Comparison of ENCODE assay signal across 12 cellular contexts in the genomic region with DNA sequence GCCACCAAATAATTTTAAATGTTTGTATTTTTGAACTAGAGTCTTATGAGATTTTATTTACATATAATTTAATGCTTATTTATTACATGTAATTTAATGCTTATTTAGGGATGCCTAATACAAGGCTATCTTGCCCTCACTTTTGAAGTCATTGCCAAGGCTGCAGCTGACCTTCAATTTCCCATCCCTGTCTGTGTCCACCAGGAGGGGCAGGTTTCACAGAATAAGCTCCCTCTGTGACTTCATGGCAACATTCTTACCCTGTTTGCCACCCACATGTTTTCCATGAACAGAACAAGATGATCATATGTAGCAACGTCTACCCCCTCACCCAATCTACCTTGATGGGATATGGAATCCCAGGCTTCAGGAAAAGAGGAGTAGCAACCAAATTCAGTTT. TPM values are rescaled to one million over a fixed set of nuclear protein-coding genes. Genes with fewer than 3 reads are reported as not detected.
DNase-seq lines count a peak whose midpoint lies in the region; ATAC-seq, FAIRE-seq and TF ChIP-seq lines count a peak whose summit lies in the region.
"Had no signal": no experiment of that assay in that cellular context is flagged by ENCODE, and none has a peak within 500 bp of the region (broad histone marks: within the 10 kb centered on the region; RNA-seq: fewer than 3 reads in every experiment).

No MANE protein-coding gene starts in this region.

- TF ChIP-seq CTCF in D721Med (IDR thresholded peaks at IDR 0.05; ENCODE audit: insufficient read depth, missing control alignments), result no peak
- TF ChIP-seq CTCF in brain microvascular endothelial cell (IDR thresholded peaks at IDR 0.05; ENCODE audit: low read depth, low read length, missing control alignments), result peak; percentile 63
- peak; percentile 48 for TF ChIP-seq CTCF in HepG2 (CRISPR knock-in tag; IDR thresholded peaks at IDR 0.05)
- no peak for TF ChIP-seq CTCF in gastrocnemius medialis (IDR thresholded peaks at IDR 0.05 in 4 of 5, conservative IDR thresholded peaks at IDR 0.05 in 1 of 5)
- no peak for TF ChIP-seq CTCF in lower lobe of right lung (IDR thresholded peaks at IDR 0.05)

- TF ChIP-seq EP300 in HepG2 (IDR thresholded peaks at IDR 0.05; ENCODE audit: low read depth in 2 of 2, low read length in 2 of 2), result no peak
- TF ChIP-seq EP300 in HepG2 (CRISPR knock-in tag; IDR thresholded peaks at IDR 0.05; ENCODE audit: borderline replicate concordance), result no peak

- H3K9ac ChIP-seq in HepG2 (ENCODE audit: insufficient read depth, low read depth, low read length), result no peak overlapping the region

- no peak for TF ChIP-seq RAD21 in HepG2 (CRISPR knock-in tag; IDR thresholded peaks at IDR 0.05)

- no peak for DNase-seq in D721Med (ENCODE audit: insufficient read length, low spot score)
- peak; percentile 10 for DNase-seq in KBM-7
- peak; percentile 6 for DNase-seq in brain microvascular endothelial cell
- DNase-seq in HepG2 (ENCODE audit: low spot score), result peak; percentile 31
- no peak for DNase-seq in NCI-H2107 treated with DMSO at 0.1 percent for 48 hours (lab: John Stamatoyannopoulos, UW; ENCODE audit: unreplicated experiment)
- DNase-seq in NCI-H345 (lab: John Stamatoyannopoulos, UW), result no peak
- DNase-seq in gastrocnemius medialis, result no peak
- DNase-seq in lower lobe of right lung, result no peak
- DNase-seq: DMS153, dorsolateral prefrontal cortex, OCI-M1 had no signal

- peaks cover 14% of the 10 kb centered on the region for H3K4me1 ChIP-seq in HepG2 (ENCODE audit: insufficient read depth, low read length)
- no peaks in the 10 kb centered on the region for H3K4me1 ChIP-seq in gastrocnemius medialis
- H3K4me1 ChIP-seq in lower lobe of right lung, result no peaks in the 10 kb centered on the region

- BruUV-seq in HepG2 (replicated peaks; lab: Mats Ljungman, UMichigan), result no TSS peak

- ATAC-seq in HepG2, result peak; percentile 56
- no peak for ATAC-seq in gastrocnemius medialis
- ATAC-seq in lower lobe of right lung, result no peak

- no peaks in the 10 kb centered on the region for H3K79me2 ChIP-seq in HepG2 (ENCODE audit: insufficient read depth, low read length)
- H3K79me2 ChIP-seq: hepatocyte had no signal

- intact Hi-C loops in HepG2 (cut with micrococcal nuclease; ENCODE audit: unreplicated experiment) (loop anchor here (1.0 kb wide), 1 partner anchor 37 kb away; no protein-coding TSS in a partner anchor), gastrocnemius medialis (cut with DNase I; ENCODE audit: low total_unique reads) (no loop called here), lower lobe of right lung (cut with DNase I) (no loop called here)

- H4K20me1 ChIP-seq in HepG2 (ENCODE audit: insufficient read depth, low read length), result no peaks in the 10 kb centered on the region

- no peak overlapping the region for H3K4me2 ChIP-seq in HepG2 (ENCODE audit: low read depth, low read length)
- H3K4me2 ChIP-seq: hepatocyte had no signal

- no peaks in the 10 kb centered on the region for H3K36me3 ChIP-seq in brain microvascular endothelial cell (replicated peaks)
- peaks cover 15 to 53% of the 10 kb centered on the region in 2 experiments for H3K36me3 ChIP-seq in HepG2 (replicated peaks in 1 of 2; ENCODE audit: control insufficient read depth in 1 of 2, insufficient read depth in 2 of 2, low read length in 2 of 2)
- no peaks in the 10 kb centered on the region for H3K36me3 ChIP-seq in gastrocnemius medialis
- H3K36me3 ChIP-seq in lower lobe of right lung, result no peaks in the 10 kb centered on the region

- H3K9me3 ChIP-seq in HepG2 (ENCODE audit: low read length) (no peaks in the 10 kb centered on the region), gastrocnemius medialis (no peaks in the 10 kb centered on the region), lower lobe of right lung (no peaks in the 10 kb centered on the region)

- no peak overlapping the region for H2AFZ ChIP-seq in HepG2 (ENCODE audit: low read length)
- H2AFZ ChIP-seq: hepatocyte had no signal

- POLR2A ChIA-PET in HepG2 (lab: Yijun Ruan, JAX), result no interaction called here

- CTCF ChIA-PET in HepG2 (lab: Yijun Ruan, JAX; ENCODE audit: low intra/inter-chr PET ratio, low total read pairs), result interaction anchor here (1.5 kb wide), 1 partner anchor 37 kb away, joined by 8 read pairs; no protein-coding TSS in a partner anchor

- in situ Hi-C loops in KBM-7 (cut with MboI; ENCODE audit: low pct_unique_long_range_greater_than_20kb, low sequenced_read_pairs) (no loop called here), brain microvascular endothelial cell (cut with HindIII; ENCODE audit: low pct_ligation_motif_present, low sequenced_read_pairs) (no loop called here), HepG2 (cut with HindIII; ENCODE audit: extremely low pct_ligation_motif_present, low pct_unique_long_range_greater_than_20kb) (no loop called here), gastrocnemius medialis (cut with MboI; ENCODE audit: low sequenced_read_pairs in 4 of 4) (no loop called here)

- no peak for TF ChIP-seq POLR2A in HepG2 (IDR thresholded peaks at IDR 0.05; ENCODE audit: insufficient read depth in 1 of 2, low read depth in 2 of 2, low read length in 2 of 2)
- TF ChIP-seq POLR2A in gastrocnemius medialis (IDR thresholded peaks at IDR 0.05), result no peak

- H3K4me3 ChIP-seq in brain microvascular endothelial cell (ENCODE audit: low read depth, low read length), result no peak overlapping the region
- no peak overlapping the region for H3K4me3 ChIP-seq in HepG2 (replicated peaks in 1 of 3; ENCODE audit: insufficient read depth in 1 of 3, low read depth in 2 of 3, low read length in 3 of 3)
- H3K4me3 ChIP-seq in gastrocnemius medialis, result no peak overlapping the region
- H3K4me3 ChIP-seq in lower lobe of right lung, result no peak overlapping the region
- H3K4me3 ChIP-seq: dorsolateral prefrontal cortex, hepatocyte had no signal

- WGBS in HepG2 (ENCODE audit: low lambda C conversion rate), result 92% methylated on average over 1 of the region's 1 CpG

- H3K27me3 ChIP-seq in brain microvascular endothelial cell (replicated peaks) (no peaks in the 10 kb centered on the region), HepG2 (ENCODE audit: control insufficient read depth in 1 of 2, insufficient read depth in 2 of 2, low read length in 2 of 2) (no peaks in the 10 kb centered on the region), gastrocnemius medialis (no peaks in the 10 kb centered on the region), lower lobe of right lung (ENCODE audit: low read depth) (no peaks in the 10 kb centered on the region)
- H3K27me3 ChIP-seq: dorsolateral prefrontal cortex, hepatocyte had no signal

- peak; percentile 35 for FAIRE-seq in D721Med (lab: Jason Lieb, UNC)
- FAIRE-seq in HepG2 (lab: Jason Lieb, UNC), result no peak

- H3K27ac ChIP-seq in brain microvascular endothelial cell (no peak overlapping the region), HepG2 (ENCODE audit: extremely low read length, insufficient read depth, low read length) (no peak overlapping the region), gastrocnemius medialis (no peak overlapping the region), lower lobe of right lung (no peak overlapping the region)
- H3K27ac ChIP-seq: hepatocyte had no signal

RNA-seq across cellular contexts. Expression of gene C5, which starts 27.0 kb away (rescaled TPM):
- total RNA-seq in HepG2 (2016; rRNA removed; fragmentation: Illumina TruSeq; extraction: Trizol), result 29.8 and 57.6 TPM in 2 replicates
- total RNA-seq in HepG2 (2016; cell fraction: cytosol; rRNA removed; fragmentation: Illumina TruSeq; extraction: Trizol; ENCODE audit: low read depth), result 5.8 and 7.1 TPM in 2 replicates
- 28.2 and 56.6 TPM in 2 replicates for total RNA-seq in HepG2 (2016; cell fraction: insoluble cytoplasmic fraction; rRNA removed; fragmentation: Illumina TruSeq; extraction: Trizol)
- total RNA-seq in HepG2 (2016; cell fraction: membrane; rRNA removed; fragmentation: Illumina TruSeq; extraction: Trizol), result 5.7 and 8.3 TPM in 2 replicates
- 61.5 and 74.8 TPM in 2 replicates for total RNA-seq in HepG2 (2016; cell fraction: nucleus; rRNA removed; fragmentation: Illumina TruSeq; extraction: Trizol)
- polyA plus RNA-seq in HepG2 (2011; rRNA removed), result 192 and 242 TPM in 2 replicates
- 79.8 and 172 TPM in 2 replicates for polyA plus RNA-seq in HepG2 (2011; cell fraction: cytosol; rRNA removed)
- 116 and 151 TPM in 2 replicates for polyA plus RNA-seq in HepG2 (2011; cell fraction: nucleus; rRNA removed)
- polyA plus RNA-seq in HepG2 (2012), result 82.5 and 211 TPM in 2 replicates
- polyA plus RNA-seq in HepG2 (2016; cell fraction: cytosol; fragmentation: Illumina TruSeq; extraction: Trizol; ENCODE audit: low read depth), result 1.4 and 1.8 TPM in 2 replicates
- polyA plus RNA-seq in HepG2 (2016; cell fraction: insoluble cytoplasmic fraction; fragmentation: Illumina TruSeq; extraction: Trizol; ENCODE audit: low read depth), result 14.3 and 16.7 TPM in 2 replicates
- polyA plus RNA-seq in HepG2 (2016; cell fraction: membrane; fragmentation: Illumina TruSeq; extraction: Trizol; ENCODE audit: low read depth), result 2.3 and 2.7 TPM in 2 replicates
- 55.2 and 57.5 TPM in 2 replicates for polyA plus RNA-seq in HepG2 (2016; cell fraction: nucleus; fragmentation: Illumina TruSeq; extraction: Trizol; ENCODE audit: insufficient read depth, low read depth)
- 1.5 and 59.8 TPM in 2 replicates for polyA minus RNA-seq in HepG2 (2011; rRNA and poly(A)+ RNA removed; ENCODE audit: low replicate concordance)
- polyA minus RNA-seq in HepG2 (2011; cell fraction: cytosol; rRNA and poly(A)+ RNA removed), result 115 and 233 TPM in 2 replicates
- 307 and 447 TPM in 2 replicates for polyA minus RNA-seq in HepG2 (2011; cell fraction: nucleus; rRNA and poly(A)+ RNA removed)
- 1 to 10 TPM in 3 of 4 donors, under 1 TPM in 1; 0.22 to 3.9 (median 1.8) TPM for total RNA-seq in gastrocnemius medialis
- 22.1 TPM for total RNA-seq in lower lobe of right lung

RNA-seq across cellular contexts. Expression of gene CNTRL, which starts 51.7 kb away (rescaled TPM):
- total RNA-seq in HepG2 (2016; rRNA removed; fragmentation: Illumina TruSeq; extraction: Trizol) (11.8 and 14.4 TPM in 2 replicates), gastrocnemius medialis (1 to 10 TPM; 1.0 to 3.2 (median 1.6) TPM), lower lobe of right lung (26.3 TPM)
- 4.7 and 4.8 TPM in 2 replicates for total RNA-seq in HepG2 (2016; cell fraction: cytosol; rRNA removed; fragmentation: Illumina TruSeq; extraction: Trizol; ENCODE audit: low read depth)
- total RNA-seq in HepG2 (2016; cell fraction: insoluble cytoplasmic fraction; rRNA removed; fragmentation: Illumina TruSeq; extraction: Trizol), result 10.7 and 14.1 TPM in 2 replicates
- 4.7 and 5.0 TPM in 2 replicates for total RNA-seq in HepG2 (2016; cell fraction: membrane; rRNA removed; fragmentation: Illumina TruSeq; extraction: Trizol)
- total RNA-seq in HepG2 (2016; cell fraction: nucleus; rRNA removed; fragmentation: Illumina TruSeq; extraction: Trizol), result 12.3 and 17.2 TPM in 2 replicates
- polyA plus RNA-seq in HepG2 (2011; rRNA removed), result 6.1 and 7.5 TPM in 2 replicates
- 4.1 and 4.2 TPM in 2 replicates for polyA plus RNA-seq in HepG2 (2011; cell fraction: cytosol; rRNA removed)
- 9.1 and 9.5 TPM in 2 replicates for polyA plus RNA-seq in HepG2 (2011; cell fraction: nucleus; rRNA removed)
- polyA plus RNA-seq in HepG2 (2012), result 6.3 and 8.4 TPM in 2 replicates
- 0.28 and 0.37 TPM in 2 replicates for polyA plus RNA-seq in HepG2 (2016; cell fraction: cytosol; fragmentation: Illumina TruSeq; extraction: Trizol; ENCODE audit: low read depth)
- polyA plus RNA-seq in HepG2 (2016; cell fraction: insoluble cytoplasmic fraction; fragmentation: Illumina TruSeq; extraction: Trizol; ENCODE audit: low read depth), result 10.8 and 10.9 TPM in 2 replicates
- 1.1 and 1.5 TPM in 2 replicates for polyA plus RNA-seq in HepG2 (2016; cell fraction: membrane; fragmentation: Illumina TruSeq; extraction: Trizol; ENCODE audit: low read depth)
- polyA plus RNA-seq in HepG2 (2016; cell fraction: nucleus; fragmentation: Illumina TruSeq; extraction: Trizol; ENCODE audit: insufficient read depth, low read depth), result 15.8 and 17.4 TPM in 2 replicates
- polyA minus RNA-seq in HepG2 (2011; rRNA and poly(A)+ RNA removed; ENCODE audit: low replicate concordance), result 7.3 and 10.6 TPM in 2 replicates
- polyA minus RNA-seq in HepG2 (2011; cell fraction: cytosol; rRNA and poly(A)+ RNA removed), result 6.8 TPM in 2 replicates
- polyA minus RNA-seq in HepG2 (2011; cell fraction: nucleus; rRNA and poly(A)+ RNA removed), result 22.9 and 30.5 TPM in 2 replicates

Comparison
In these comparisons a context has a peak if more than half of its experiments do, and no peak if none do; other contexts are left out.
1. DNase-seq: peak in KBM-7 (single experiment), brain microvascular endothelial cell (single experiment) and HepG2 (single experiment); none in D721Med (single experiment), NCI-H2107 treated with DMSO at 0.1 percent for 48 hours (single experiment), NCI-H345 (single experiment), gastrocnemius medialis (0 of 2) and lower lobe of right lung (single experiment).
2. CTCF ChIP-seq: peak in brain microvascular endothelial cell (single experiment) and HepG2 (single experiment); none in D721Med (single experiment), gastrocnemius medialis (0 of 5) and lower lobe of right lung (single experiment).